19 cellular contexts compared by ENCODE assay signal in genomic region chr2:13480057-13480456, GRCh38.
DNase-seq lines count a peak whose midpoint lies in the region; ATAC-seq lines count a peak whose summit lies in the region.
"Had no signal": no experiment of that assay in that cellular context is flagged by ENCODE, and none has a peak within 500 bp of the region (broad histone marks: within the 10 kb centered on the region; RNA-seq: fewer than 3 reads in every experiment).

No MANE protein-coding gene starts in this region.

- intact Hi-C loops in Right ventricle myocardium superior (cut with DNase I) (no loop called here), head of caudate nucleus (cut with DNase I) (no loop called here)

- no peak overlapping the region for H2AK5ac ChIP-seq in trophoblast cell (ENCODE audit: low read length)

- H3K27ac ChIP-seq in trophoblast cell (ENCODE audit: low read depth, low read length), result no peak overlapping the region
- H3K27ac ChIP-seq: coronary artery, GM23248 had no signal

- in situ Hi-C loops in G401 (cut with HindIII; ENCODE audit: low sequenced_read_pairs), result no loop called here

- H3K18ac ChIP-seq in trophoblast cell (ENCODE audit: low read length), result no peak overlapping the region

- H3K4me3 ChIP-seq in trophoblast cell (ENCODE audit: low read depth, low read length), result no peak overlapping the region
- H3K4me3 ChIP-seq: coronary artery, GM23248 had no signal

- no peak overlapping the region for H2BK120ac ChIP-seq in trophoblast cell (ENCODE audit: insufficient read depth, low read length, poor library complexity)

- H3K36me3 ChIP-seq in trophoblast cell (ENCODE audit: control insufficient read depth in 1 of 2, insufficient read depth in 2 of 2, low read length in 2 of 2), result no peaks in the 10 kb centered on the region

- no peak overlapping the region for H2AFZ ChIP-seq in trophoblast cell (ENCODE audit: insufficient read depth, low read length, poor library complexity)
- H2AFZ ChIP-seq: GM23248 had no signal

- ATAC-seq in GM18873 (IDR thresholded peaks at IDR 0.05; ENCODE audit: low FRiP score, unreplicated experiment), result peak; percentile 77
- ATAC-seq in GM21723 (IDR thresholded peaks at IDR 0.05; ENCODE audit: unreplicated experiment), result peak; percentile 85
- ATAC-seq in HG03097 (IDR thresholded peaks at IDR 0.05; ENCODE audit: low FRiP score, unreplicated experiment), result peak; percentile 74
- no peak for ATAC-seq in Right ventricle myocardium superior (ENCODE audit: poor library complexity)
- ATAC-seq: esophagus mucosa; left lobe of liver; naive thymus-derived CD8-positive, alpha-beta T cell; stimulated activated memory B cell treated with anti-CD40 and anti-IgM and Interleukin-4, amounts not matched to agents 10 μg/mL and 1 μg/mL and 100 μg/mL, for 72 hours had no signal

- H2BK5ac ChIP-seq in trophoblast cell (ENCODE audit: low read depth, low read length, poor library complexity), result no peak overlapping the region

- H4K91ac ChIP-seq in trophoblast cell (ENCODE audit: low read depth, low read length), result no peak overlapping the region

- H4K8ac ChIP-seq in trophoblast cell (ENCODE audit: low read depth, low read length), result no peak overlapping the region

- no peaks in the 10 kb centered on the region for H3K79me2 ChIP-seq in trophoblast cell (ENCODE audit: control insufficient read depth, insufficient read depth, low read length, poor library complexity)

- no peak overlapping the region for H4K12ac ChIP-seq in trophoblast cell (ENCODE audit: low read depth, low read length)

- no peaks in the 10 kb centered on the region for H3K79me1 ChIP-seq in trophoblast cell (ENCODE audit: low read length)

- no peak overlapping the region for H3K14ac ChIP-seq in trophoblast cell (ENCODE audit: low read length)

- no peak overlapping the region for H3K4me2 ChIP-seq in trophoblast cell (ENCODE audit: low read length)

- no peaks in the 10 kb centered on the region for H3K27me3 ChIP-seq in trophoblast cell (ENCODE audit: insufficient read depth, low read length)

- no peak overlapping the region for H3K9ac ChIP-seq in trophoblast cell (ENCODE audit: low read length)
- H3K9ac ChIP-seq: GM23248 had no signal

- DNase-seq in OCI-M1 (lab: John Stamatoyannopoulos, UW), result peak; percentile 5
- DNase-seq in G401 (ENCODE audit: low spot score), result no peak
- DNase-seq in Right ventricle myocardium superior, result no peak
- DNase-seq in trophoblast cell, result no peak
- no peak for DNase-seq in head of caudate nucleus
- DNase-seq: activated CD4-positive, alpha-beta T cell treated with anti-CD3 and anti-CD28 coated beads, Interleukin-2, amount 50 U/mL, for 48 hours; aorta; GM23248; naive thymus-derived CD8-positive, alpha-beta T cell; NCI-H1930; SHP77 treated with DMSO at 0.1 percent for 48 hours; T1000 had no signal

- H2BK12ac ChIP-seq in trophoblast cell (ENCODE audit: low read length), result no peak overlapping the region

- H3K4ac ChIP-seq in trophoblast cell (ENCODE audit: low read depth, low read length), result no peak overlapping the region

- no peaks in the 10 kb centered on the region for H3K4me1 ChIP-seq in trophoblast cell (ENCODE audit: control insufficient read depth in 1 of 2, insufficient read depth in 2 of 2, low read length in 2 of 2)

- H3K23ac ChIP-seq in trophoblast cell (ENCODE audit: low read length), result no peak overlapping the region

- no peaks in the 10 kb centered on the region for H3K9me3 ChIP-seq in trophoblast cell (ENCODE audit: insufficient read depth, low read depth, low read length)

- no CpG with 5 or more reads among the region's 1 CpG for WGBS in trophoblast cell (ENCODE audit: extremely low coverage, insufficient coverage, insufficient read length)
